1 cellular context compared by ENCODE assay signal in genomic region chr1:202343652-202344349, GRCh38.
TF ChIP-seq lines count a peak whose summit lies in the region.

No MANE protein-coding gene starts in this region.

TF ChIP-seq in K562, 482 proteins besides CTCF, POLR2A, EP300 and RAD21 (continues in another document):
- TF ChIP-seq, protein P1, sequence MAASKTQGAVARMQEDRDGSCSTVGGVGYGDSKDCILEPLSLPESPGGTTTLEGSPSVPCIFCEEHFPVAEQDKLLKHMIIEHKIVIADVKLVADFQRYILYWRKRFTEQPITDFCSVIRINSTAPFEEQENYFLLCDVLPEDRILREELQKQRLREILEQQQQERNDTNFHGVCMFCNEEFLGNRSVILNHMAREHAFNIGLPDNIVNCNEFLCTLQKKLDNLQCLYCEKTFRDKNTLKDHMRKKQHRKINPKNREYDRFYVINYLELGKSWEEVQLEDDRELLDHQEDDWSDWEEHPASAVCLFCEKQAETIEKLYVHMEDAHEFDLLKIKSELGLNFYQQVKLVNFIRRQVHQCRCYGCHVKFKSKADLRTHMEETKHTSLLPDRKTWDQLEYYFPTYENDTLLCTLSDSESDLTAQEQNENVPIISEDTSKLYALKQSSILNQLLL (CRISPR knock-in tag; IDR thresholded peaks at IDR 0.05; ENCODE audit: borderline replicate concordance), result no peak
- TF ChIP-seq, protein P2, sequence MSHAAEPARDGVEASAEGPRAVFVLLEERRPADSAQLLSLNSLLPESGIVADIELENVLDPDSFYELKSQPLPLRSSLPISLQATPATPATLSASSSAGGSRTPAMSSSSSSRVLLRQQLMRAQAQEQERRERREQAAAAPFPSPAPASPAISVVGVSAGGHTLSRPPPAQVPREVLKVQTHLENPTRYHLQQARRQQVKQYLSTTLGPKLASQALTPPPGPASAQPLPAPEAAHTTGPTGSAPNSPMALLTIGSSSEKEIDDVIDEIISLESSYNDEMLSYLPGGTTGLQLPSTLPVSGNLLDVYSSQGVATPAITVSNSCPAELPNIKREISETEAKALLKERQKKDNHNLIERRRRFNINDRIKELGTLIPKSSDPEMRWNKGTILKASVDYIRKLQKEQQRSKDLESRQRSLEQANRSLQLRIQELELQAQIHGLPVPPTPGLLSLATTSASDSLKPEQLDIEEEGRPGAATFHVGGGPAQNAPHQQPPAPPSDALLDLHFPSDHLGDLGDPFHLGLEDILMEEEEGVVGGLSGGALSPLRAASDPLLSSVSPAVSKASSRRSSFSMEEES (CRISPR knock-in tag; IDR thresholded peaks at IDR 0.05), result no peak
- TF ChIP-seq EP400 (IDR thresholded peaks at IDR 0.05) (0 out of 2 replicates have a peak, but pooled peaks have one; percentile 33), ARNT (IDR thresholded peaks at IDR 0.05) (0 out of 4 replicates have a peak, but pooled peaks of 1 of the 2 experiments have one; percentile 40), HNRNPL (IDR thresholded peaks at IDR 0.05; ENCODE audit: low read depth, low read length) (no peak), HDGF (IDR thresholded peaks at IDR 0.05) (0 out of 2 replicates have a peak, but pooled peaks have one; percentile 51), SUPT5H (IDR thresholded peaks at IDR 0.05) (no peak), ZNF324 (CRISPR knock-in tag; IDR thresholded peaks at IDR 0.05) (no peak), NFATC3 (IDR thresholded peaks at IDR 0.05) (0 out of 2 replicates have a peak, but pooled peaks have one; percentile 55), SMARCE1 (IDR thresholded peaks at IDR 0.05) (0 out of 2 replicates have a peak, but pooled peaks have one; percentile 36), EZH2 (IDR thresholded peaks at IDR 0.05; ENCODE audit: borderline replicate concordance, low read depth, low read length) (no peak), SREBF1 (IDR thresholded peaks at IDR 0.05; ENCODE audit: borderline replicate concordance, low read depth, low read length) (no peak), CHCHD3 (CRISPR knock-in tag; IDR thresholded peaks at IDR 0.05) (no peak), TOE1 (IDR thresholded peaks at IDR 0.05; ENCODE audit: borderline replicate concordance) (peak; percentile 56; the same call in 1 of the 2 replicates), TOE1 (CRISPR knock-in tag; IDR thresholded peaks at IDR 0.05; ENCODE audit: borderline replicate concordance, low read depth) (no peak), NCOR1 (IDR thresholded peaks at IDR 0.05) (peak; percentile 15; the same call in 1 of the 2 replicates), ZNF224 (CRISPR knock-in tag; IDR thresholded peaks at IDR 0.05) (no peak), FOXK1 (CRISPR knock-in tag; IDR thresholded peaks at IDR 0.05; ENCODE audit: borderline replicate concordance) (no peak), SREBF2 (CRISPR knock-in tag; IDR thresholded peaks at IDR 0.05) (no peak), HMGN3 (IDR thresholded peaks at IDR 0.05; ENCODE audit: borderline replicate concordance, extremely low read depth, insufficient read length, low read depth, low read length) (no peak), NELFE (IDR thresholded peaks at IDR 0.05; ENCODE audit: insufficient read depth, insufficient read length) (no peak), HEY1 (CRISPR knock-in tag; IDR thresholded peaks at IDR 0.05; ENCODE audit: borderline replicate concordance) (no peak), MLLT1 (IDR thresholded peaks at IDR 0.05) (peak; percentile 26 to 81; a peak in 3 of 4 replicates), SMARCA5 (IDR thresholded peaks at IDR 0.05) (peak; percentile 54; the same call in 1 of the 2 replicates), SMARCA4 (IDR thresholded peaks at IDR 0.05) (0 out of 2 replicates have a peak, but pooled peaks have one; percentile 32), GATAD2A (IDR thresholded peaks at IDR 0.05) (no peak), STAT6 (CRISPR knock-in tag; IDR thresholded peaks at IDR 0.05) (no peak), PTRF (tag; IDR thresholded peaks at IDR 0.05) (no peak), FOXM1 (IDR thresholded peaks at IDR 0.05; ENCODE audit: low read depth) (peak; percentile 48; the same call in 1 of the 2 replicates), FOXM1 (CRISPR knock-in tag; IDR thresholded peaks at IDR 0.05; ENCODE audit: low read depth) (no peak), ZNF384 (IDR thresholded peaks at IDR 0.05; ENCODE audit: low read depth, low read length) (peak; percentile 89), BRD9 (IDR thresholded peaks at IDR 0.05; ENCODE audit: low read depth, partially characterized antibody) (peak; percentile 66), RFX5 (IDR thresholded peaks at IDR 0.05; ENCODE audit: low read depth, low read length) (no peak), ZNF79 (CRISPR knock-in tag; IDR thresholded peaks at IDR 0.05; ENCODE audit: low read depth) (no peak), ARID1B (IDR thresholded peaks at IDR 0.05) (peak; percentile 30), POLR2H (tag; IDR thresholded peaks at IDR 0.05; ENCODE audit: low read depth) (0 out of 2 replicates have a peak, but pooled peaks have one; percentile 17)
- TF ChIP-seq, protein P3, sequence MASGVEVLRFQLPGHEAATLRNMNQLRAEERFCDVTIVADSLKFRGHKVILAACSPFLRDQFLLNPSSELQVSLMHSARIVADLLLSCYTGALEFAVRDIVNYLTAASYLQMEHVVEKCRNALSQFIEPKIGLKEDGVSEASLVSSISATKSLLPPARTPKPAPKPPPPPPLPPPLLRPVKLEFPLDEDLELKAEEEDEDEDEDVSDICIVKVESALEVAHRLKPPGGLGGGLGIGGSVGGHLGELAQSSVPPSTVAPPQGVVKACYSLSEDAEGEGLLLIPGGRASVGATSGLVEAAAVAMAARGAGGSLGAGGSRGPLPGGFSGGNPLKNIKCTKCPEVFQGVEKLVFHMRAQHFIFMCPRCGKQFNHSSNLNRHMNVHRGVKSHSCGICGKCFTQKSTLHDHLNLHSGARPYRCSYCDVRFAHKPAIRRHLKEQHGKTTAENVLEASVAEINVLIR (CRISPR knock-in tag; IDR thresholded peaks at IDR 0.05), result no peak
- TF ChIP-seq, protein P4, sequence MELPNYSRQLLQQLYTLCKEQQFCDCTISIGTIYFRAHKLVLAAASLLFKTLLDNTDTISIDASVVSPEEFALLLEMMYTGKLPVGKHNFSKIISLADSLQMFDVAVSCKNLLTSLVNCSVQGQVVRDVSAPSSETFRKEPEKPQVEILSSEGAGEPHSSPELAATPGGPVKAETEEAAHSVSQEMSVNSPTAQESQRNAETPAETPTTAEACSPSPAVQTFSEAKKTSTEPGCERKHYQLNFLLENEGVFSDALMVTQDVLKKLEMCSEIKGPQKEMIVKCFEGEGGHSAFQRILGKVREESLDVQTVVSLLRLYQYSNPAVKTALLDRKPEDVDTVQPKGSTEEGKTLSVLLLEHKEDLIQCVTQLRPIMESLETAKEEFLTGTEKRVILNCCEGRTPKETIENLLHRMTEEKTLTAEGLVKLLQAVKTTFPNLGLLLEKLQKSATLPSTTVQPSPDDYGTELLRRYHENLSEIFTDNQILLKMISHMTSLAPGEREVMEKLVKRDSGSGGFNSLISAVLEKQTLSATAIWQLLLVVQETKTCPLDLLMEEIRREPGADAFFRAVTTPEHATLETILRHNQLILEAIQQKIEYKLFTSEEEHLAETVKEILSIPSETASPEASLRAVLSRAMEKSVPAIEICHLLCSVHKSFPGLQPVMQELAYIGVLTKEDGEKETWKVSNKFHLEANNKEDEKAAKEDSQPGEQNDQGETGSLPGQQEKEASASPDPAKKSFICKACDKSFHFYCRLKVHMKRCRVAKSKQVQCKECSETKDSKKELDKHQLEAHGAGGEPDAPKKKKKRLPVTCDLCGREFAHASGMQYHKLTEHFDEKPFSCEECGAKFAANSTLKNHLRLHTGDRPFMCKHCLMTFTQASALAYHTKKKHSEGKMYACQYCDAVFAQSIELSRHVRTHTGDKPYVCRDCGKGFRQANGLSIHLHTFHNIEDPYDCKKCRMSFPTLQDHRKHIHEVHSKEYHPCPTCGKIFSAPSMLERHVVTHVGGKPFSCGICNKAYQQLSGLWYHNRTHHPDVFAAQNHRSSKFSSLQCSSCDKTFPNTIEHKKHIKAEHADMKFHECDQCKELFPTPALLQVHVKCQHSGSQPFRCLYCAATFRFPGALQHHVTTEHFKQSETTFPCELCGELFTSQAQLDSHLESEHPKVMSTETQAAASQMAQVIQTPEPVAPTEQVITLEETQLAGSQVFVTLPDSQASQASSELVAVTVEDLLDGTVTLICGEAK (IDR thresholded peaks at IDR 0.05), result 0 out of 2 replicates have a peak, but pooled peaks have one; percentile 35
- TF ChIP-seq, protein P4 (CRISPR knock-in tag; IDR thresholded peaks at IDR 0.05), result no peak
- TF ChIP-seq, protein P5, sequence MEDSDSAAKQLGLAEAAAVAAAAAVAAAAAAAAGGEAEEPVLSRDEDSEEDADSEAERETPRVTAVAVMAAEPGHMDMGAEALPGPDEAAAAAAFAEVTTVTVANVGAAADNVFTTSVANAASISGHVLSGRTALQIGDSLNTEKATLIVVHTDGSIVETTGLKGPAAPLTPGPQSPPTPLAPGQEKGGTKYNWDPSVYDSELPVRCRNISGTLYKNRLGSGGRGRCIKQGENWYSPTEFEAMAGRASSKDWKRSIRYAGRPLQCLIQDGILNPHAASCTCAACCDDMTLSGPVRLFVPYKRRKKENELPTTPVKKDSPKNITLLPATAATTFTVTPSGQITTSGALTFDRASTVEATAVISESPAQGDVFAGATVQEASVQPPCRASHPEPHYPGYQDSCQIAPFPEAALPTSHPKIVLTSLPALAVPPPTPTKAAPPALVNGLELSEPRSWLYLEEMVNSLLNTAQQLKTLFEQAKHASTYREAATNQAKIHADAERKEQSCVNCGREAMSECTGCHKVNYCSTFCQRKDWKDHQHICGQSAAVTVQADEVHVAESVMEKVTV (CRISPR knock-in tag; IDR thresholded peaks at IDR 0.05), result peak; percentile 83
- TF ChIP-seq, protein P6, sequence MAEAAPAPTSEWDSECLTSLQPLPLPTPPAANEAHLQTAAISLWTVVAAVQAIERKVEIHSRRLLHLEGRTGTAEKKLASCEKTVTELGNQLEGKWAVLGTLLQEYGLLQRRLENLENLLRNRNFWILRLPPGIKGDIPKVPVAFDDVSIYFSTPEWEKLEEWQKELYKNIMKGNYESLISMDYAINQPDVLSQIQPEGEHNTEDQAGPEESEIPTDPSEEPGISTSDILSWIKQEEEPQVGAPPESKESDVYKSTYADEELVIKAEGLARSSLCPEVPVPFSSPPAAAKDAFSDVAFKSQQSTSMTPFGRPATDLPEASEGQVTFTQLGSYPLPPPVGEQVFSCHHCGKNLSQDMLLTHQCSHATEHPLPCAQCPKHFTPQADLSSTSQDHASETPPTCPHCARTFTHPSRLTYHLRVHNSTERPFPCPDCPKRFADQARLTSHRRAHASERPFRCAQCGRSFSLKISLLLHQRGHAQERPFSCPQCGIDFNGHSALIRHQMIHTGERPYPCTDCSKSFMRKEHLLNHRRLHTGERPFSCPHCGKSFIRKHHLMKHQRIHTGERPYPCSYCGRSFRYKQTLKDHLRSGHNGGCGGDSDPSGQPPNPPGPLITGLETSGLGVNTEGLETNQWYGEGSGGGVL (CRISPR knock-in tag; IDR thresholded peaks at IDR 0.05), result no peak
